20 cellular contexts compared by ENCODE assay signal in genomic region chr1:86471296-86471695, GRCh38. TPM values are rescaled to one million over a fixed set of nuclear protein-coding genes. Genes with fewer than 3 reads are reported as not detected.
DNase-seq lines count a peak whose midpoint lies in the region; ATAC-seq and TF ChIP-seq lines count a peak whose summit lies in the region.
"Had no signal": no experiment of that assay in that cellular context is flagged by ENCODE, and none has a peak within 500 bp of the region (broad histone marks: within the 10 kb centered on the region; RNA-seq: fewer than 3 reads in every experiment).

No MANE protein-coding gene starts in this region.

- peak; percentile 10 for DNase-seq in AG08395 (ENCODE audit: low spot score)
- peak; percentile 17 for DNase-seq in choroid plexus epithelial cell (ENCODE audit: low read depth)
- DNase-seq in fibroblast of the aortic adventitia (ENCODE audit: low read depth): peak; percentile 26
- DNase-seq in NCI-H82 (lab: John Stamatoyannopoulos, UW): no peak
- DNase-seq: DND-41, GDM1, NCI-H1105 treated with DMSO at 0.1 percent for 48 hours, NCI-H1694, NCI-H2081 treated with DMSO at 0.1 percent for 48 hours, NCI-H510A, NCI-H748 treated with DMSO at 0.1 percent for 48 hours, PC-3, SIG-M5 had no signal

- TF ChIP-seq CTCF in choroid plexus epithelial cell (conservative IDR thresholded peaks at IDR 0.05; ENCODE audit: low read depth, low read length) (no peak), fibroblast of the aortic adventitia (IDR thresholded peaks at IDR 0.05; ENCODE audit: insufficient read depth, low read length) (no peak)

- H3K4me3 ChIP-seq in choroid plexus epithelial cell (ENCODE audit: low read depth, low read length): no peak overlapping the region
- H3K4me3 ChIP-seq in fibroblast of the aortic adventitia (ENCODE audit: low read depth, low read length): no peak overlapping the region
- H3K4me3 ChIP-seq: HAP-1, K562 had no signal

- ATAC-seq in GM21360 (IDR thresholded peaks at IDR 0.05; ENCODE audit: unreplicated experiment) (peak; percentile 11), HG02759 (IDR thresholded peaks at IDR 0.05; ENCODE audit: unreplicated experiment) (no peak), GM19324 (IDR thresholded peaks at IDR 0.05; ENCODE audit: low FRiP score, unreplicated experiment) (no peak), GM19452 (IDR thresholded peaks at IDR 0.05; ENCODE audit: unreplicated experiment) (no peak)
- ATAC-seq: PC-3 had no signal

RNA-seq across cellular contexts. Expression of gene CLCA1, which starts 2.6 kb away (rescaled TPM):
- total RNA-seq in fibroblast of the aortic adventitia (ENCODE audit: low replicate concordance): not detected in 2 replicates
- total RNA-seq: B cell, PC-3 had no signal

RNA-seq across cellular contexts. Expression of gene CLCA2, which starts 47.3 kb away (rescaled TPM):
- total RNA-seq in fibroblast of the aortic adventitia (ENCODE audit: low replicate concordance): 8.8 and 43.2 TPM in 2 replicates
- total RNA-seq: B cell, K562 had no signal
